In the genomic region with DNA sequence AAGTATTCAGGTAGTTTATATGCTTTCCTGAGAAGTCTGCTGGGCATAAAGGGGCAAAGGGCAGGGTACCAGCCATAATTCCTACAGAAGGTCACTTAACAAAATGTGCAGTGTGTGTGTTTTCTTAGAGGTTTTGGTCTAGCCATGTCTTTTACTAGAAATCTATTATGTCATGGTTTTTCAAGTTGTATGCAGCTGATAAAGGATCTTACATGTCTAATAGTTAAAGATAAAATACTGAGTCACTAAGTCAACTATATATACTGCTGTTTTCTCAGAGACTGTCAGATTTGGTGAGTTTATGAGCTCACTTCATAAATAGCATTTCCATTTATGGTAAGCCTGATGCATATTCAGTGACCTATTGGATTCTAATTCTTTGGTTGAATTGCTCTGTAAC, we compare ENCODE assay signal across 15 cellular contexts. TPM values are rescaled to one million over a fixed set of nuclear protein-coding genes. Genes with fewer than 3 reads are reported as not detected.
DNase-seq lines count a peak whose midpoint lies in the region; ATAC-seq and TF ChIP-seq lines count a peak whose summit lies in the region.
"Had no signal": no experiment of that assay in that cellular context is flagged by ENCODE, and none has a peak within 500 bp of the region (broad histone marks: within the 10 kb centered on the region; RNA-seq: fewer than 3 reads in every experiment).

No MANE protein-coding gene starts in this region.

- in situ Hi-C loops in Caki2 (cut with HindIII; ENCODE audit: low pct_unique_long_range_greater_than_20kb, low sequenced_read_pairs) = no loop called here

- H3K4me1 Mint-ChIP-seq in activated T-helper 17 cell treated with anti-CD3 and anti-CD28 coated beads, Interleukin-2, amount 50 U/mL, for 72 hours = peaks cover 37% of the 10 kb centered on the region
- peaks cover 67% of the 10 kb centered on the region for H3K4me1 Mint-ChIP-seq in activated T-helper 1 cell treated with anti-CD3 and anti-CD28 coated beads, Interleukin-12 subunit alpha, Interleukin-12 subunit beta, Interleukin-2, Interleukin-4 antibody, amounts not matched to agents 30 ng/mL and 10 ng/mL and 1 ng/mL, durations not matched to agents 14 hours and 24 hours and 36 hours (ENCODE audit: low read depth)

- TF ChIP-seq CTCF in AG04450 (IDR thresholded peaks at IDR 0.05; ENCODE audit: low read depth, low read length) (no peak), prostate gland (IDR thresholded peaks at IDR 0.05) (no peak)

- peak overlapping the region; percentile 34 for H3K27ac Mint-ChIP-seq in activated T-helper 17 cell treated with anti-CD3 and anti-CD28 coated beads, Interleukin-2, amount 50 U/mL, for 72 hours
- H3K27ac Mint-ChIP-seq in activated T-helper 1 cell treated with anti-CD3 and anti-CD28 coated beads, Interleukin-12 subunit alpha, Interleukin-12 subunit beta, Interleukin-2, Interleukin-4 antibody, amounts not matched to agents 30 ng/mL and 10 ng/mL and 1 ng/mL, durations not matched to agents 14 hours and 24 hours and 36 hours = no peak overlapping the region

- no peaks in the 10 kb centered on the region for H3K9me3 Mint-ChIP-seq in activated T-helper 17 cell treated with anti-CD3 and anti-CD28 coated beads, Interleukin-2, amount 50 U/mL, for 72 hours
- H3K9me3 Mint-ChIP-seq in activated T-helper 1 cell treated with anti-CD3 and anti-CD28 coated beads, Interleukin-12 subunit alpha, Interleukin-12 subunit beta, Interleukin-2, Interleukin-4 antibody, amounts not matched to agents 30 ng/mL and 10 ng/mL and 1 ng/mL, durations not matched to agents 14 hours and 24 hours and 36 hours = no peaks in the 10 kb centered on the region

- no peaks in the 10 kb centered on the region for H3K27me3 ChIP-seq in AG04450 (ENCODE audit: control insufficient read depth, insufficient read depth, low read length)
- no peaks in the 10 kb centered on the region for H3K27me3 ChIP-seq in prostate gland (replicated peaks; ENCODE audit: insufficient read depth)
- H3K27me3 ChIP-seq: sigmoid colon had no signal

- POLR2A ChIA-PET in AG04450 (lab: Yijun Ruan, JAX) = interaction anchor here (0.6 to 1.1 kb wide), 5 partner anchors 35 to 96 kb away, joined by 3 to 4 read pairs (median 3); no protein-coding TSS in a partner anchor

- no peaks in the 10 kb centered on the region for H3K27me3 Mint-ChIP-seq in activated T-helper 17 cell treated with anti-CD3 and anti-CD28 coated beads, Interleukin-2, amount 50 U/mL, for 72 hours
- no peaks in the 10 kb centered on the region for H3K27me3 Mint-ChIP-seq in activated T-helper 1 cell treated with anti-CD3 and anti-CD28 coated beads, Interleukin-12 subunit alpha, Interleukin-12 subunit beta, Interleukin-2, Interleukin-4 antibody, amounts not matched to agents 30 ng/mL and 10 ng/mL and 1 ng/mL, durations not matched to agents 14 hours and 24 hours and 36 hours (ENCODE audit: insufficient read depth)

- peaks cover 100% of the 10 kb centered on the region for H3K36me3 Mint-ChIP-seq in activated T-helper 17 cell treated with anti-CD3 and anti-CD28 coated beads, Interleukin-2, amount 50 U/mL, for 72 hours (ENCODE audit: low read depth)
- H3K36me3 Mint-ChIP-seq in activated T-helper 1 cell treated with anti-CD3 and anti-CD28 coated beads, Interleukin-12 subunit alpha, Interleukin-12 subunit beta, Interleukin-2, Interleukin-4 antibody, amounts not matched to agents 30 ng/mL and 10 ng/mL and 1 ng/mL, durations not matched to agents 14 hours and 24 hours and 36 hours (ENCODE audit: low read depth) = peaks cover 74% of the 10 kb centered on the region

- peak overlapping the region; percentile 58 for H3K27ac ChIP-seq in AG04450 (ENCODE audit: low read depth, low read length)
- no peak overlapping the region for H3K27ac ChIP-seq in prostate gland
- H3K27ac ChIP-seq: sigmoid colon had no signal

- peaks cover 8% of the 10 kb centered on the region for H3K4me1 ChIP-seq in prostate gland (replicated peaks)

- H3K36me3 ChIP-seq in prostate gland = peaks cover 2 to 13% of the 10 kb centered on the region in 2 donors

- DNase-seq in AG04450 (ENCODE audit: low read depth, low spot score) (no peak), Caki2 (ENCODE audit: low read depth) (peak; percentile 35), kidney glomerular epithelial cell (lab: John Stamatoyannopoulos, UW) (peak; percentile 49), prostate gland (ENCODE audit: low spot score) (no peak), NCI-H345 treated with DMSO at 0.1 percent for 48 hours (lab: John Stamatoyannopoulos, UW; ENCODE audit: unreplicated experiment) (no peak), hippocampal formation (lab: John Stamatoyannopoulos, UW) (no peak)
- no peak for DNase-seq in activated T-helper 1 cell treated with anti-CD3 and anti-CD28 coated beads, Interleukin-12 subunit alpha, Interleukin-12 subunit beta, Interleukin-2, Interleukin-4 antibody, amounts not matched to agents 30 ng/mL and 10 ng/mL and 1 ng/mL, durations not matched to agents 14 hours and 24 hours and 36 hours (ENCODE audit: low spot score)
- DNase-seq: activated CD4-positive, CD25-positive, alpha-beta regulatory T cell treated with anti-CD3 and anti-CD28 coated beads, Interleukin-2, amount 50 U/mL, for 72 hours; activated gamma-delta T cell treated with Interleukin-2 at 50 U/mL for 16 hours; Kasumi-1; NCI-H2081; NK-92 treated with Interleukin-12 subunit alpha and Interleukin-12 subunit beta, amount 100 ng/mL, for 24 hours; sigmoid colon; substantia nigra had no signal

- ATAC-seq in activated T-helper 17 cell treated with anti-CD3 and anti-CD28 coated beads, Interleukin-2, amount 50 U/mL, for 72 hours (replicated peaks) = no peak

- intact Hi-C loops in prostate gland (cut with DNase I) = no loop called here
- intact Hi-C loops in activated T-helper 1 cell treated with anti-CD3 and anti-CD28 coated beads, Interleukin-12 subunit alpha, Interleukin-12 subunit beta, Interleukin-2, Interleukin-4 antibody, amounts not matched to agents 30 ng/mL and 10 ng/mL and 1 ng/mL, durations not matched to agents 14 hours and 24 hours and 36 hours (cut with micrococcal nuclease) = no loop called here

- H3K4me3 ChIP-seq in AG04450 (ENCODE audit: low read depth, low read length) (no peak overlapping the region), prostate gland (no peak overlapping the region)
- H3K4me3 ChIP-seq: sigmoid colon had no signal

- no peak for TF ChIP-seq POLR2A in prostate gland (IDR thresholded peaks at IDR 0.05)

- CTCF ChIA-PET in AG04450 (lab: Charles Lee) = interaction anchor here (0.6 to 3.3 kb wide), 6 partner anchors 8 to 84 kb away, joined by 3 to 23 read pairs (median 8); a partner anchor contains a TSS

- H3K4me3 Mint-ChIP-seq in activated T-helper 17 cell treated with anti-CD3 and anti-CD28 coated beads, Interleukin-2, amount 50 U/mL, for 72 hours = peak overlapping the region; percentile 41
- H3K4me3 Mint-ChIP-seq in activated T-helper 1 cell treated with anti-CD3 and anti-CD28 coated beads, Interleukin-12 subunit alpha, Interleukin-12 subunit beta, Interleukin-2, Interleukin-4 antibody, amounts not matched to agents 30 ng/mL and 10 ng/mL and 1 ng/mL, durations not matched to agents 14 hours and 24 hours and 36 hours = no peak overlapping the region

- H3K9me3 ChIP-seq in AG04450 (ENCODE audit: control insufficient read depth, insufficient read depth, low read length) (no peaks in the 10 kb centered on the region), prostate gland (no peaks in the 10 kb centered on the region)
- H3K9me3 ChIP-seq: sigmoid colon had no signal

RNA-seq across cellular contexts. Expression of a gene that starts 7.7 kb away (rescaled TPM):
- polyA plus RNA-seq in AG04450 (2011; rRNA removed) = 18.6 and 21.8 TPM in 2 replicates
- polyA minus RNA-seq in AG04450 (2011; rRNA and poly(A)+ RNA removed) = 46.5 and 61.7 TPM in 2 replicates
- total RNA-seq in Caki2 (2014; rRNA removed; shearing (Covaris generic); ENCODE audit: low replicate concordance) = 5.6 and 11.9 TPM in 2 replicates
- 100 to 1,000 TPM; 110 to 119 TPM for total RNA-seq in activated T-helper 17 cell treated with anti-CD3 and anti-CD28 coated beads, Interleukin-2, amount 50 U/mL, for 72 hours
- 10 to 100 TPM; 19.6 to 20.2 TPM for total RNA-seq in prostate gland
- 107 and 110 TPM in 2 replicates for total RNA-seq in activated T-helper 1 cell treated with anti-CD3 and anti-CD28 coated beads, Interleukin-12 subunit alpha, Interleukin-12 subunit beta, Interleukin-2, Interleukin-4 antibody, amounts not matched to agents 30 ng/mL and 10 ng/mL and 1 ng/mL, durations not matched to agents 14 hours and 24 hours and 36 hours

RNA-seq across cellular contexts. Expression of a gene that starts 11.1 kb away (rescaled TPM):
- polyA plus RNA-seq in AG04450 (2011; rRNA removed) = not detected in 2 replicates
- not detected in 2 replicates for polyA minus RNA-seq in AG04450 (2011; rRNA and poly(A)+ RNA removed)
- 79.0 and 102 TPM in 2 replicates for total RNA-seq in Caki2 (2014; rRNA removed; shearing (Covaris generic); ENCODE audit: low replicate concordance)
- 1 to 10 TPM in 1 of 2 donors, under 1 TPM in 1; 0.86 to 1.9 TPM for total RNA-seq in activated T-helper 17 cell treated with anti-CD3 and anti-CD28 coated beads, Interleukin-2, amount 50 U/mL, for 72 hours
- total RNA-seq in prostate gland = 1 to 10 TPM in 1 of 2 donors, under 1 TPM in 1; 0.51 to 7.7 TPM
- total RNA-seq in activated T-helper 1 cell treated with anti-CD3 and anti-CD28 coated beads, Interleukin-12 subunit alpha, Interleukin-12 subunit beta, Interleukin-2, Interleukin-4 antibody, amounts not matched to agents 30 ng/mL and 10 ng/mL and 1 ng/mL, durations not matched to agents 14 hours and 24 hours and 36 hours = 0.73 TPM in 1 of 2 replicates, not detected in the other

RNA-seq across cellular contexts. Expression of a gene that starts 20.0 kb away (rescaled TPM):
- not detected in 2 replicates for polyA plus RNA-seq in AG04450 (2011; rRNA removed)
- polyA minus RNA-seq in AG04450 (2011; rRNA and poly(A)+ RNA removed) = not detected in 2 replicates
- total RNA-seq in Caki2 (2014; rRNA removed; shearing (Covaris generic); ENCODE audit: low replicate concordance) = not detected in 2 replicates
- total RNA-seq in activated T-helper 17 cell treated with anti-CD3 and anti-CD28 coated beads, Interleukin-2, amount 50 U/mL, for 72 hours = under 1 TPM in 1 of 2 donors, not detected in 1; 0.11 TPM
- total RNA-seq in prostate gland = under 1 TPM in 1 of 2 donors, not detected in 1; 0.23 TPM
- not detected in 2 replicates for total RNA-seq in activated T-helper 1 cell treated with anti-CD3 and anti-CD28 coated beads, Interleukin-12 subunit alpha, Interleukin-12 subunit beta, Interleukin-2, Interleukin-4 antibody, amounts not matched to agents 30 ng/mL and 10 ng/mL and 1 ng/mL, durations not matched to agents 14 hours and 24 hours and 36 hours

RNA-seq across cellular contexts. Expression of a gene that starts 32.6 kb away (rescaled TPM):
- polyA plus RNA-seq in AG04450 (2011; rRNA removed) = 100 and 116 TPM in 2 replicates
- 65.1 and 80.4 TPM in 2 replicates for polyA minus RNA-seq in AG04450 (2011; rRNA and poly(A)+ RNA removed)
- 107 and 161 TPM in 2 replicates for total RNA-seq in Caki2 (2014; rRNA removed; shearing (Covaris generic); ENCODE audit: low replicate concordance)
- total RNA-seq in activated T-helper 17 cell treated with anti-CD3 and anti-CD28 coated beads, Interleukin-2, amount 50 U/mL, for 72 hours = 100 to 1,000 TPM; 214 to 269 TPM
- total RNA-seq in prostate gland = 100 to 1,000 TPM; 134 to 153 TPM
- total RNA-seq in activated T-helper 1 cell treated with anti-CD3 and anti-CD28 coated beads, Interleukin-12 subunit alpha, Interleukin-12 subunit beta, Interleukin-2, Interleukin-4 antibody, amounts not matched to agents 30 ng/mL and 10 ng/mL and 1 ng/mL, durations not matched to agents 14 hours and 24 hours and 36 hours = 134 and 135 TPM in 2 replicates

Comparison
In these comparisons a context has a peak if more than half of its experiments do, and no peak if none do; other contexts are left out.
1. DNase-seq: peak in Caki2 (single experiment) and kidney glomerular epithelial cell (single experiment); none in AG04450 (single experiment), prostate gland (single experiment), activated T-helper 1 cell treated with anti-CD3 and anti-CD28 coated beads, Interleukin-12 subunit alpha, Interleukin-12 subunit beta, Interleukin-2, Interleukin-4 antibody, amounts not matched to agents 30 ng/mL and 10 ng/mL and 1 ng/mL, durations not matched to agents 14 hours and 24 hours and 36 hours (single experiment), NCI-H345 treated with DMSO at 0.1 percent for 48 hours (single experiment) and hippocampal formation (0 of 2).